7 cellular contexts compared by ENCODE assay signal in genomic region chr4:121025540-121025939, GRCh38. TPM values are rescaled to one million over a fixed set of nuclear protein-coding genes. Genes with fewer than 3 reads are reported as not detected.
"Had no signal": no experiment of that assay in that cellular context is flagged by ENCODE, and none has a peak within 500 bp of the region (broad histone marks: within the 10 kb centered on the region; RNA-seq: fewer than 3 reads in every experiment).

No MANE protein-coding gene starts in this region.

- H3K4me3 ChIP-seq: GM23338 had no signal

- H2AFZ ChIP-seq: GM23338 had no signal

- DNase-seq: H9, HCEC 1CT had no signal

- FAIRE-seq: H1, H54, HTR-8/SVneo had no signal

- H3K4me2 ChIP-seq: GM23338 had no signal

- ATAC-seq: GM23338 had no signal

RNA-seq across cellular contexts. Expression of gene NDNF, which starts 46.8 kb away (rescaled TPM):
- polyA plus RNA-seq: IgD-negative memory B cell had no signal
